In the genomic region with DNA sequence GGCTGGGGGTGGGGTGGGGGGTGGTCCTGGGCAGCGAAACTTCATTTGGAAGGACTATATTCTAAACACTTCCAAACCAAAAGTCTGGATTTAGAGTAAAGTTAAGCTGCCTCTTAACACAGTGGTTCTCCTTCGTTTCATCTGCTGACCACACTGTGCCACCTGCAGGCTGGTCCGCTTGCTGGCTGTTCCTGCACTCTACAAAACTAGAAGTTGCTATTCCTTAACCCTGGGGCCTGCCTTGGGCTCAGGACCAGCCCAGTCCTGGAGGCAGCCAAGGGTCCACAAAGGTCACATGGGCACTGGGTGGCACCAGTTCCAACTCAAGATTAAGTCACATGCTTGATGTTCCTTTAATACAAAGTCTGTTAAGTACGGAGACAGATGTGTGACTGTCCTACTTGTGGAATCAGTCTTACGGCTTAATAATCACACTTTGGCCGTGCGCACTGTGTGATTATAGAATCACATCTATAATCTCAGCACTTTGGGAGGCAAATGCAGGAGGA, we compare ENCODE assay signal across 8 cellular contexts.
DNase-seq lines count a peak whose midpoint lies in the region; ATAC-seq and TF ChIP-seq lines count a peak whose summit lies in the region.

No MANE protein-coding gene starts in this region.

- intact Hi-C loops in activated naive CD4-positive, alpha-beta T cell treated with anti-CD3 and anti-CD28 coated beads for 36 hours (cut with micrococcal nuclease): loop anchor here (1.0 to 10.0 kb wide), 2 partner anchors 66 to 315 kb away; no protein-coding TSS in a partner anchor
- intact Hi-C loops in lower lobe of right lung (cut with DNase I): no loop called here

- H3K27ac Mint-ChIP-seq in activated naive CD4-positive, alpha-beta T cell treated with anti-CD3 and anti-CD28 coated beads for 36 hours: peak overlapping the region; percentile 6

- H3K27ac ChIP-seq in lower lobe of right lung (no peak overlapping the region), upper lobe of left lung (no peak overlapping the region)

- H3K9me3 ChIP-seq in lower lobe of right lung (no peaks in the 10 kb centered on the region), upper lobe of left lung (no peaks in the 10 kb centered on the region)

- no peaks in the 10 kb centered on the region for H3K27me3 Mint-ChIP-seq in activated naive CD4-positive, alpha-beta T cell treated with anti-CD3 and anti-CD28 coated beads for 36 hours (ENCODE audit: low read depth)

- peak; percentile 88 for TF ChIP-seq CTCF in choroid plexus epithelial cell (conservative IDR thresholded peaks at IDR 0.05; ENCODE audit: low read depth, low read length)
- peak; percentile 59 for TF ChIP-seq CTCF in lower lobe of right lung (IDR thresholded peaks at IDR 0.05)
- peak; percentile 36 to 51 (median 44) for TF ChIP-seq CTCF in upper lobe of left lung (IDR thresholded peaks at IDR 0.05)

- H3K4me1 Mint-ChIP-seq in activated naive CD4-positive, alpha-beta T cell treated with anti-CD3 and anti-CD28 coated beads for 36 hours (ENCODE audit: low read depth): peaks cover 26% of the 10 kb centered on the region

- H3K27me3 ChIP-seq in lower lobe of right lung (ENCODE audit: low read depth) (no peaks in the 10 kb centered on the region), upper lobe of left lung (no peaks in the 10 kb centered on the region)

- ATAC-seq in lower lobe of right lung (peak; percentile 78 to 84), upper lobe of left lung (ENCODE audit: low FRiP score in 2 of 2) (peak; percentile 41 to 88), HG02763 (IDR thresholded peaks at IDR 0.05; ENCODE audit: unreplicated experiment) (no peak), HG02759 (IDR thresholded peaks at IDR 0.05; ENCODE audit: unreplicated experiment) (no peak)

- no peaks in the 10 kb centered on the region for H3K9me3 Mint-ChIP-seq in activated naive CD4-positive, alpha-beta T cell treated with anti-CD3 and anti-CD28 coated beads for 36 hours

- 80 to 83% methylated on average over 3 to 7 of the region's 7 CpGs for WGBS in upper lobe of left lung, 2 donors

- H3K4me1 ChIP-seq in lower lobe of right lung (peaks cover 7% of the 10 kb centered on the region), upper lobe of left lung (peaks cover 0 to 7% (median 2%) of the 10 kb centered on the region in 4 donors)

- no peak overlapping the region for H3K4me3 Mint-ChIP-seq in activated naive CD4-positive, alpha-beta T cell treated with anti-CD3 and anti-CD28 coated beads for 36 hours

- peak; percentile 51 for DNase-seq in activated naive CD4-positive, alpha-beta T cell treated with anti-CD3 and anti-CD28 coated beads for 36 hours
- DNase-seq in activated naive CD4-positive, alpha-beta T cell treated with Interleukin-2 at 50 U/mL for 16 hours: no peak
- DNase-seq in NCI-H69 (lab: John Stamatoyannopoulos, UW) (peak; percentile 40), choroid plexus epithelial cell (ENCODE audit: low read depth) (peak; percentile 84), lower lobe of right lung (peak; percentile 61), upper lobe of left lung (peak in 1 of 2 donors; percentile 42)

- peaks cover 2% of the 10 kb centered on the region for H3K36me3 Mint-ChIP-seq in activated naive CD4-positive, alpha-beta T cell treated with anti-CD3 and anti-CD28 coated beads for 36 hours (ENCODE audit: low read depth)

- H3K4me3 ChIP-seq in choroid plexus epithelial cell (ENCODE audit: low read depth, low read length) (no peak overlapping the region), lower lobe of right lung (no peak overlapping the region), upper lobe of left lung (no peak overlapping the region)

- TF ChIP-seq EP300 in upper lobe of left lung (IDR thresholded peaks at IDR 0.05): no peak

- CTCF ChIA-PET in activated naive CD4-positive, alpha-beta T cell treated with anti-CD3 and anti-CD28 coated beads for 36 hours (lab: Charles Lee): interaction anchor here (0.6 to 3.3 kb wide), 3 partner anchors 205 to 315 kb away, joined by 3 to 15 read pairs (median 3); no protein-coding TSS in a partner anchor

- H3K36me3 ChIP-seq in lower lobe of right lung (no peaks in the 10 kb centered on the region), upper lobe of left lung (no peaks in the 10 kb centered on the region)

- TF ChIP-seq POLR2A in upper lobe of left lung (IDR thresholded peaks at IDR 0.05): no peak

Comparison
In these comparisons a context has a peak if more than half of its experiments do, and no peak if none do; other contexts are left out.
1. ATAC-seq: peak in lower lobe of right lung (2 of 2) and upper lobe of left lung (2 of 2); none in HG02763 (single experiment) and HG02759 (single experiment).
2. Peak in every context shown above with its lines, with median percentiles within 50 percentile points of each other: CTCF ChIP-seq.